ENCODE assay signal across 36 cellular contexts in the genomic region with DNA sequence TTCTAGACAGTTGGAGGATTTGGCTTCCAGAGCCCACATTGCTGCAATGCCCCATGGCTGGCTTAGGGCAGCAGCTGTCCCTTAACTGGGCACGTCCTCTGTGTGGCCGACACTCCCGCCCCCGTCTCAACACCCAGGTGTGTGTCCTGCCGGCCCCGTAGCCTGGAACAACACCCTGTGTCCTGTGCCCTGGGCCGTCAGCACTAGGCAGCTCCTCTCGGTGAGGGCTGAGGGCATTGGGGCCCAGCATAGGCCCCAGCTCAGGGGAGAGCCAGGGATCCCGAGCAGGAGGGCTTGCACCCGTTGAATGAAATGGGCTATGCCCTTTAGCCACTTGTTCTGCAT.
"Had no signal": no experiment of that assay in that cellular context is flagged by ENCODE, and none has a peak within 500 bp of the region (broad histone marks: within the 10 kb centered on the region; RNA-seq: fewer than 3 reads in every experiment).

No MANE protein-coding gene starts in this region.

- H3K36me3 Mint-ChIP-seq: activated naive CD4-positive, alpha-beta T cell treated with anti-CD3 and anti-CD28 coated beads, Interleukin-2, amount 50 U/mL, for 24 hours; activated naive CD8-positive, alpha-beta T cell treated with anti-CD3 and anti-CD28 coated beads for 36 hours had no signal

- H3K9me3 Mint-ChIP-seq: activated naive CD4-positive, alpha-beta T cell treated with anti-CD3 and anti-CD28 coated beads for 36 hours; activated naive CD4-positive, alpha-beta T cell treated with anti-CD3 and anti-CD28 coated beads, Interleukin-2, amount 50 U/mL, for 24 hours; activated naive CD8-positive, alpha-beta T cell treated with anti-CD3 and anti-CD28 coated beads for 36 hours; activated T-cell treated with anti-CD3 and anti-CD28 coated beads, Interleukin-2, amount 50 U/mL, for 24 hours; central memory CD8-positive, alpha-beta T cell had no signal

- H3K27me3 Mint-ChIP-seq: activated B cell treated with CpG ODN at 0.5 μM for 24 hours; activated CD4-positive, alpha-beta memory T cell treated with anti-CD3 and anti-CD28 coated beads, Interleukin-2, amount 10 ng/mL, durations not matched to agents 7 days and 5 days; activated CD4-positive, alpha-beta T cell treated with anti-CD3 and anti-CD28 coated beads for 36 hours; activated CD4-positive, alpha-beta T cell treated with anti-CD3 and anti-CD28 coated beads, Interleukin-2, amount 10 ng/mL, durations not matched to agents 7 days and 5 days; activated naive CD4-positive, alpha-beta T cell treated with anti-CD3 and anti-CD28 coated beads, Interleukin-2, amount 50 U/mL, for 24 hours; activated naive CD8-positive, alpha-beta T cell treated with anti-CD3 and anti-CD28 coated beads for 36 hours; activated naive CD8-positive, alpha-beta T cell treated with anti-CD3 and anti-CD28 coated beads, Interleukin-2, amount 50 U/mL, for 24 hours; activated T-cell treated with anti-CD3 and anti-CD28 coated beads, Interleukin-2, amount 50 U/mL, for 24 hours; central memory CD8-positive, alpha-beta T cell; T-helper 17 cell had no signal

- H3K4me1 ChIP-seq: adrenal gland, body of pancreas, breast epithelium, esophagus muscularis mucosa, foreskin keratinocyte, gastrocnemius medialis, heart left ventricle had no signal

- H3K9me3 ChIP-seq: adrenal gland, body of pancreas, breast epithelium, esophagus muscularis mucosa, gastrocnemius medialis, heart left ventricle had no signal

- H3K27ac ChIP-seq: adrenal gland, body of pancreas, breast epithelium, cardiac muscle cell, esophagus muscularis mucosa, foreskin keratinocyte, gastrocnemius medialis, heart left ventricle, WERI-Rb-1 had no signal

- DNase-seq: activated B cell treated with CpG ODN at 0.5 μM for 24 hours; activated CD4-positive, alpha-beta memory T cell treated with anti-CD3 and anti-CD28 coated beads, Interleukin-2, amount 10 ng/mL, durations not matched to agents 7 days and 5 days; activated CD4-positive, alpha-beta T cell treated with anti-CD3 and anti-CD28 coated beads for 36 hours; activated CD4-positive, alpha-beta T cell treated with anti-CD3 and anti-CD28 coated beads, Interleukin-2, amount 10 ng/mL, durations not matched to agents 7 days and 5 days; activated CD4-positive, alpha-beta T cell treated with anti-CD3 and anti-CD28 coated beads, Interleukin-2, amount 50 U/mL, for 4 hours; activated CD4-positive, CD25-positive, alpha-beta regulatory T cell treated with anti-CD3 and anti-CD28 coated beads, Interleukin-2, amount 50 U/mL, for 72 hours; activated CD8-positive, alpha-beta memory T cell treated with anti-CD3 and anti-CD28 coated beads, Interleukin-2, amount 50 U/mL, for 48 hours; activated naive CD4-positive, alpha-beta T cell treated with anti-CD3 and anti-CD28 coated beads for 36 hours; activated naive CD8-positive, alpha-beta T cell treated with anti-CD3 and anti-CD28 coated beads for 36 hours; activated naive CD8-positive, alpha-beta T cell treated with anti-CD3 and anti-CD28 coated beads, Interleukin-2, amount 50 U/mL, for 24 hours; activated T-cell treated with anti-CD3 and anti-CD28 coated beads for 4 hours; activated T-cell treated with anti-CD3 and anti-CD28 coated beads, Interleukin-2, amount 50 U/mL, for 24 hours; activated T-cell treated with anti-CD3 and anti-CD28 coated beads, Interleukin-2, amount 50 U/mL, for 72 hours; adrenal gland; amygdala; body of pancreas; cortex of kidney; dermis blood vessel endothelial cell; effector CD4-positive, alpha-beta T cell; effector memory CD8-positive, alpha-beta T cell; erythroblast; foreskin keratinocyte; gastrocnemius medialis; glutamatergic neuron; heart left ventricle; T-helper 1 cell; T-helper 17 cell; T1000; WERI-Rb-1 had no signal

- H3K4me1 Mint-ChIP-seq: activated B cell treated with CpG ODN at 0.5 μM for 24 hours; activated CD4-positive, alpha-beta memory T cell treated with anti-CD3 and anti-CD28 coated beads, Interleukin-2, amount 10 ng/mL, durations not matched to agents 7 days and 5 days; activated CD4-positive, alpha-beta T cell treated with anti-CD3 and anti-CD28 coated beads for 36 hours; activated CD4-positive, alpha-beta T cell treated with anti-CD3 and anti-CD28 coated beads, Interleukin-2, amount 10 ng/mL, durations not matched to agents 7 days and 5 days; activated naive CD4-positive, alpha-beta T cell treated with anti-CD3 and anti-CD28 coated beads, Interleukin-2, amount 50 U/mL, for 24 hours; activated naive CD8-positive, alpha-beta T cell treated with anti-CD3 and anti-CD28 coated beads for 36 hours; activated naive CD8-positive, alpha-beta T cell treated with anti-CD3 and anti-CD28 coated beads, Interleukin-2, amount 50 U/mL, for 24 hours; central memory CD8-positive, alpha-beta T cell; T-helper 17 cell had no signal

- H3K27ac Mint-ChIP-seq: activated B cell treated with CpG ODN at 0.5 μM for 24 hours; activated CD4-positive, alpha-beta memory T cell treated with anti-CD3 and anti-CD28 coated beads, Interleukin-2, amount 10 ng/mL, durations not matched to agents 7 days and 5 days; activated CD4-positive, alpha-beta T cell treated with anti-CD3 and anti-CD28 coated beads for 36 hours; activated CD4-positive, alpha-beta T cell treated with anti-CD3 and anti-CD28 coated beads, Interleukin-2, amount 10 ng/mL, durations not matched to agents 7 days and 5 days; activated naive CD4-positive, alpha-beta T cell treated with anti-CD3 and anti-CD28 coated beads for 36 hours; activated naive CD4-positive, alpha-beta T cell treated with anti-CD3 and anti-CD28 coated beads, Interleukin-2, amount 50 U/mL, for 24 hours; activated naive CD8-positive, alpha-beta T cell treated with anti-CD3 and anti-CD28 coated beads for 36 hours; activated naive CD8-positive, alpha-beta T cell treated with anti-CD3 and anti-CD28 coated beads, Interleukin-2, amount 50 U/mL, for 24 hours; activated T-cell treated with anti-CD3 and anti-CD28 coated beads, Interleukin-2, amount 50 U/mL, for 24 hours; activated T-cell treated with anti-CD3 and anti-CD28 coated beads, Interleukin-2, amount 50 U/mL, for 72 hours; effector memory CD8-positive, alpha-beta T cell; T-helper 17 cell; T-helper 2 cell treated with Interferon-gamma antibody and Interleukin-4, amounts not matched to agents 5 μg/mL and 100 μg/mL, for 36 hours had no signal

- H3K27me3 ChIP-seq: adrenal gland, body of pancreas, cardiac muscle cell, foreskin keratinocyte had no signal

- H3K4me3 Mint-ChIP-seq: activated B cell treated with CpG ODN at 0.5 μM for 24 hours; activated CD4-positive, alpha-beta memory T cell treated with anti-CD3 and anti-CD28 coated beads, Interleukin-2, amount 10 ng/mL, durations not matched to agents 7 days and 5 days; activated CD4-positive, alpha-beta T cell treated with anti-CD3 and anti-CD28 coated beads for 36 hours; activated CD4-positive, alpha-beta T cell treated with anti-CD3 and anti-CD28 coated beads, Interleukin-2, amount 10 ng/mL, durations not matched to agents 7 days and 5 days; activated naive CD4-positive, alpha-beta T cell treated with anti-CD3 and anti-CD28 coated beads for 36 hours; activated naive CD4-positive, alpha-beta T cell treated with anti-CD3 and anti-CD28 coated beads, Interleukin-2, amount 50 U/mL, for 24 hours; activated naive CD8-positive, alpha-beta T cell treated with anti-CD3 and anti-CD28 coated beads for 36 hours; activated naive CD8-positive, alpha-beta T cell treated with anti-CD3 and anti-CD28 coated beads, Interleukin-2, amount 50 U/mL, for 24 hours; activated T-cell treated with anti-CD3 and anti-CD28 coated beads, Interleukin-2, amount 50 U/mL, for 24 hours; activated T-cell treated with anti-CD3 and anti-CD28 coated beads, Interleukin-2, amount 50 U/mL, for 72 hours; central memory CD8-positive, alpha-beta T cell; effector memory CD8-positive, alpha-beta T cell; T-helper 17 cell; T-helper 2 cell treated with Interferon-gamma antibody and Interleukin-4, amounts not matched to agents 5 μg/mL and 100 μg/mL, for 36 hours had no signal

- H3K4me3 ChIP-seq: adrenal gland, body of pancreas, breast epithelium, cardiac muscle cell, esophagus muscularis mucosa, gastrocnemius medialis, heart left ventricle had no signal

- FAIRE-seq: colon had no signal

- H3K36me3 ChIP-seq: adrenal gland, breast epithelium, cardiac muscle cell, esophagus muscularis mucosa, gastrocnemius medialis, heart left ventricle, WERI-Rb-1 had no signal

- ATAC-seq: activated CD4-positive, alpha-beta T cell treated with anti-CD3 and anti-CD28 coated beads for 36 hours; activated naive CD8-positive, alpha-beta T cell treated with anti-CD3 and anti-CD28 coated beads, Interleukin-2, amount 50 U/mL, for 24 hours; activated T-cell treated with anti-CD3 and anti-CD28 coated beads, Interleukin-2, amount 50 U/mL, for 72 hours; body of pancreas; effector memory CD8-positive, alpha-beta T cell; foreskin keratinocyte; gastrocnemius medialis; heart left ventricle; T-helper 17 cell had no signal
